In genomic region chr2:21411796-21412195, GRCh38 we compare ENCODE assay signal across 17 cellular contexts.
DNase-seq lines count a peak whose midpoint lies in the region; ATAC-seq and TF ChIP-seq lines count a peak whose summit lies in the region.
"Had no signal": no experiment of that assay in that cellular context is flagged by ENCODE, and none has a peak within 500 bp of the region (broad histone marks: within the 10 kb centered on the region; RNA-seq: fewer than 3 reads in every experiment).

No MANE protein-coding gene starts in this region.

- peaks cover 33% of the 10 kb centered on the region for H3K4me1 Mint-ChIP-seq in nephron progenitor cell
- no peaks in the 10 kb centered on the region for H3K4me1 Mint-ChIP-seq in activated CD8-positive, alpha-beta memory T cell treated with anti-CD3 and anti-CD28 coated beads, Interleukin-2, amount 10 ng/mL, durations not matched to agents 7 days and 5 days
- H3K4me1 Mint-ChIP-seq: CD4-positive, alpha-beta memory T cell had no signal

- H3K4me3 ChIP-seq in fibroblast of villous mesenchyme (ENCODE audit: low read depth, low read length), result no peak overlapping the region
- H3K4me3 ChIP-seq: GM12878, GM23248 had no signal

- H3K27me3 Mint-ChIP-seq in nephron progenitor cell (ENCODE audit: low read depth, poor library complexity), result peaks cover 6% of the 10 kb centered on the region
- no peaks in the 10 kb centered on the region for H3K27me3 Mint-ChIP-seq in activated CD8-positive, alpha-beta memory T cell treated with anti-CD3 and anti-CD28 coated beads, Interleukin-2, amount 10 ng/mL, durations not matched to agents 7 days and 5 days
- H3K27me3 Mint-ChIP-seq: CD4-positive, alpha-beta memory T cell had no signal

- TF ChIP-seq CTCF in fibroblast of villous mesenchyme (IDR thresholded peaks at IDR 0.05; ENCODE audit: insufficient read depth, low read depth, low read length) (no peak), nephron progenitor cell (IDR thresholded peaks at IDR 0.05) (no peak)

- peak overlapping the region; percentile 9 for H3K27ac Mint-ChIP-seq in nephron progenitor cell
- no peak overlapping the region for H3K27ac Mint-ChIP-seq in activated CD8-positive, alpha-beta memory T cell treated with anti-CD3 and anti-CD28 coated beads, Interleukin-2, amount 10 ng/mL, durations not matched to agents 7 days and 5 days
- H3K27ac Mint-ChIP-seq in activated naive CD4-positive, alpha-beta T cell treated with anti-CD3 and anti-CD28 coated beads, Interleukin-2, amount 50 U/mL, for 72 hours, result no peak overlapping the region
- H3K27ac Mint-ChIP-seq: CD4-positive, alpha-beta memory T cell had no signal

- H3K36me3 Mint-ChIP-seq in nephron progenitor cell (ENCODE audit: low read depth), result no peaks in the 10 kb centered on the region
- H3K36me3 Mint-ChIP-seq in activated CD8-positive, alpha-beta memory T cell treated with anti-CD3 and anti-CD28 coated beads, Interleukin-2, amount 10 ng/mL, durations not matched to agents 7 days and 5 days, result no peaks in the 10 kb centered on the region
- H3K36me3 Mint-ChIP-seq in activated naive CD4-positive, alpha-beta T cell treated with anti-CD3 and anti-CD28 coated beads, Interleukin-2, amount 50 U/mL, for 72 hours, result peaks cover 0 to 5% of the 10 kb centered on the region in 2 donors
- H3K36me3 Mint-ChIP-seq: CD4-positive, alpha-beta memory T cell had no signal

- H3K9me3 Mint-ChIP-seq in nephron progenitor cell, result no peaks in the 10 kb centered on the region
- no peaks in the 10 kb centered on the region for H3K9me3 Mint-ChIP-seq in activated CD8-positive, alpha-beta memory T cell treated with anti-CD3 and anti-CD28 coated beads, Interleukin-2, amount 10 ng/mL, durations not matched to agents 7 days and 5 days (ENCODE audit: low read depth)
- H3K9me3 Mint-ChIP-seq in activated naive CD4-positive, alpha-beta T cell treated with anti-CD3 and anti-CD28 coated beads, Interleukin-2, amount 50 U/mL, for 72 hours, result peaks cover 12 to 18% of the 10 kb centered on the region in 2 donors

- CTCF ChIA-PET in activated CD8-positive, alpha-beta memory T cell treated with anti-CD3 and anti-CD28 coated beads, Interleukin-2, amount 10 ng/mL, durations not matched to agents 7 days and 5 days (lab: Charles Lee), result no interaction called here

- DNase-seq in DMS53 (lab: John Stamatoyannopoulos, UW) (peak; percentile 62), DMS53 treated with DMSO at 0.1 percent for 48 hours (lab: John Stamatoyannopoulos, UW; ENCODE audit: unreplicated experiment) (peak; percentile 21), fibroblast of villous mesenchyme (ENCODE audit: low read depth) (peak; percentile 35), nephron progenitor cell (no peak), NCI-H2171 treated with DMSO at 0.1 percent for 48 hours (lab: John Stamatoyannopoulos, UW) (no peak)
- no peak for DNase-seq in activated CD8-positive, alpha-beta memory T cell treated with anti-CD3 and anti-CD28 coated beads, Interleukin-2, amount 10 ng/mL, durations not matched to agents 7 days and 5 days
- no peak for DNase-seq in activated naive CD4-positive, alpha-beta T cell treated with anti-CD3 and anti-CD28 coated beads, Interleukin-2, amount 50 U/mL, for 72 hours (ENCODE audit: low spot score in 2 of 2)
- DNase-seq: C1 segment of cervical spinal cord; Caco-2; CD4-positive, alpha-beta memory T cell; DMS79; EL; GDM1; GM23248; H7; HCEC 1CT had no signal

- no peak overlapping the region for H3K4me3 Mint-ChIP-seq in nephron progenitor cell
- no peak overlapping the region for H3K4me3 Mint-ChIP-seq in activated CD8-positive, alpha-beta memory T cell treated with anti-CD3 and anti-CD28 coated beads, Interleukin-2, amount 10 ng/mL, durations not matched to agents 7 days and 5 days
- H3K4me3 Mint-ChIP-seq: CD4-positive, alpha-beta memory T cell had no signal

- ATAC-seq in activated CD8-positive, alpha-beta memory T cell treated with anti-CD3 and anti-CD28 coated beads, Interleukin-2, amount 10 ng/mL, durations not matched to agents 7 days and 5 days, result no peak
- ATAC-seq in activated naive CD4-positive, alpha-beta T cell treated with anti-CD3 and anti-CD28 coated beads, Interleukin-2, amount 50 U/mL, for 72 hours, result no peak
- ATAC-seq: GM12878 had no signal

Comparison
In these comparisons a context has a peak if more than half of its experiments do, and no peak if none do; other contexts are left out.
1. DNase-seq: peak in DMS53 (single experiment), DMS53 treated with DMSO at 0.1 percent for 48 hours (single experiment) and fibroblast of villous mesenchyme (single experiment); none in nephron progenitor cell (single experiment), NCI-H2171 treated with DMSO at 0.1 percent for 48 hours (single experiment), activated CD8-positive, alpha-beta memory T cell treated with anti-CD3 and anti-CD28 coated beads, Interleukin-2, amount 10 ng/mL, durations not matched to agents 7 days and 5 days (single experiment) and activated naive CD4-positive, alpha-beta T cell treated with anti-CD3 and anti-CD28 coated beads, Interleukin-2, amount 50 U/mL, for 72 hours (0 of 2).